ENCODE assay signal across 8 cellular contexts in genomic region chr19:913080-913748, GRCh38. TPM values are rescaled to one million over a fixed set of nuclear protein-coding genes. Genes with fewer than 3 reads are reported as not detected.
A peak's percentile ranks its signal among the peaks of the same experiment; 100 is the strongest.
DNase-seq lines count a peak whose midpoint lies in the region; ATAC-seq, FAIRE-seq and TF ChIP-seq lines count a peak whose summit lies in the region.

Gene R3HDM4, minus strand, starts transcription at chr19:913219. Its CDS starts 62 bp downstream, at chr19:913157.

- TF ChIP-seq CTCF in A673 (conservative IDR thresholded peaks at IDR 0.05; ENCODE audit: low read depth, low read length), result no peak
- TF ChIP-seq CTCF in LNCaP clone FGC (IDR thresholded peaks at IDR 0.05; ENCODE audit: control insufficient read depth, extremely low read depth, insufficient read depth), result no peak
- TF ChIP-seq CTCF in activated B cell treated with CpG ODN at 0.5 μM for 24 hours (IDR thresholded peaks at IDR 0.05), result no peak
- TF ChIP-seq CTCF in mammary epithelial cell (conservative IDR thresholded peaks at IDR 0.05 in 1 of 2, IDR thresholded peaks at IDR 0.05 in 1 of 2; ENCODE audit: extremely low read depth in 1 of 2, insufficient read depth in 1 of 2, low read depth in 1 of 2, low read length in 2 of 2), result no peak

- peak within 1 kb of the TSS; percentile 77 for H3K27ac ChIP-seq in A673 (ENCODE audit: low read depth, low read length, poor library complexity, severe bottlenecking)
- peak within 1 kb of the TSS; percentile 55 for H3K27ac ChIP-seq in mammary epithelial cell (ENCODE audit: insufficient read depth, low read depth, low read length)
- H3K27ac ChIP-seq in small intestine (ENCODE audit: low read depth in 1 of 2, low read length in 1 of 2), result peak within 1 kb of the TSS; percentile 93 to 96

- H3K4me3 ChIP-seq in A673 (ENCODE audit: low read depth, low read length, poor library complexity, severe bottlenecking) (peak within 1 kb of the TSS; percentile 89), LNCaP clone FGC (ENCODE audit: low read depth, low read length) (peak within 1 kb of the TSS; percentile 77), mammary epithelial cell (replicated peaks in 1 of 3; ENCODE audit: insufficient read depth in 1 of 3, low read depth in 2 of 3, low read length in 3 of 3) (peak within 1 kb of the TSS; percentile 69 to 94 (median 88)), small intestine (ENCODE audit: low read depth in 1 of 2, low read length in 2 of 2) (peak within 1 kb of the TSS; percentile 93 to 96)

- H3K4me1 Mint-ChIP-seq in activated B cell treated with CpG ODN at 0.5 μM for 24 hours, result peaks cover 36% of the 10 kb centered on the region

- H2AFZ ChIP-seq in mammary epithelial cell (ENCODE audit: low read depth, low read length), result peak within 1 kb of the TSS; percentile 97

- no peaks in the 10 kb centered on the region for H3K9me3 Mint-ChIP-seq in activated B cell treated with CpG ODN at 0.5 μM for 24 hours

- H3K79me2 ChIP-seq in mammary epithelial cell (ENCODE audit: insufficient read depth, low read length), result peaks cover 41% of the 10 kb centered on the region

- H3K9me3 ChIP-seq in A673 (ENCODE audit: low read depth, low read length, poor library complexity, severe bottlenecking), result no peaks in the 10 kb centered on the region
- no peaks in the 10 kb centered on the region for H3K9me3 ChIP-seq in mammary epithelial cell (replicated peaks; ENCODE audit: insufficient read depth, low read length)
- no peaks in the 10 kb centered on the region for H3K9me3 ChIP-seq in small intestine (ENCODE audit: control insufficient read depth, low read depth)

- 6% methylated on average over 6 of the region's 76 CpGs for WGBS in mammary epithelial cell (ENCODE audit: low coverage, missing lambda C conversion rate)
- 0 to 1% (median 1%) methylated on average over 52 to 76 of the region's 76 CpGs for WGBS in small intestine, 3 donors

- peak within 1 kb of the TSS; percentile 100 for H3K4me2 ChIP-seq in mammary epithelial cell (ENCODE audit: insufficient read depth, low read depth, low read length)

- BruUV-seq in A673 (replicated peaks; lab: Mats Ljungman, UMichigan), result no TSS peak
- BruUV-seq in mammary epithelial cell (replicated peaks; lab: Mats Ljungman, UMichigan), result no TSS peak

- H3K36me3 Mint-ChIP-seq in activated B cell treated with CpG ODN at 0.5 μM for 24 hours (ENCODE audit: low read depth), result peaks cover 13% of the 10 kb centered on the region

- FAIRE-seq in small intestine (lab: Jason Lieb, UNC), result no peak

- peak within 1 kb of the TSS; percentile 86 for H3K27ac Mint-ChIP-seq in activated B cell treated with CpG ODN at 0.5 μM for 24 hours

- intact Hi-C loops in A673 (cut with micrococcal nuclease; ENCODE audit: unreplicated experiment) (loop anchor here (10.0 kb wide), 1 partner anchor 248 kb away; the partner anchor contains the start of gene RNF126), activated B cell treated with CpG ODN at 0.5 μM for 24 hours (cut with micrococcal nuclease) (no loop called here), mammary epithelial cell (cut with micrococcal nuclease) (loop anchor here (1.0 kb wide), 1 partner anchor 56 kb away; no protein-coding TSS in a partner anchor)

- DNase-seq in A673 (ENCODE audit: low spot score) (peak; percentile 74), LNCaP clone FGC (ENCODE audit: low read depth) (no peak), activated B cell treated with CpG ODN at 0.5 μM for 24 hours (peak; percentile 85), mammary epithelial cell (peak; percentile 49), iPS-NIHi7 (ENCODE audit: extremely low spot score) (peak; percentile 85), small intestine (peak; percentile 68), retina (no peak)

- CTCF ChIA-PET in A673 (lab: Charles Lee), result no interaction called here
- CTCF ChIA-PET in activated B cell treated with CpG ODN at 0.5 μM for 24 hours (lab: Charles Lee), result interaction anchor here (2.4 kb wide), 1 partner anchor 49 kb away, joined by 7 read pairs; no protein-coding TSS in a partner anchor
- CTCF ChIA-PET in mammary epithelial cell (lab: Charles Lee; ENCODE audit: low non-redundant PET), result no interaction called here

- peak within 1 kb of the TSS; percentile 69 for H3K9ac ChIP-seq in mammary epithelial cell (ENCODE audit: insufficient read depth, low read length)

- dilution Hi-C loops in mammary epithelial cell (cut with HindIII; ENCODE audit: low sequenced_read_pairs), result no loop called here

- ATAC-seq in GM18907 (IDR thresholded peaks at IDR 0.05; ENCODE audit: unreplicated experiment) (peak; percentile 48), activated B cell treated with CpG ODN at 0.5 μM for 24 hours (ENCODE audit: low read depth) (peak; percentile 50)

- H4K20me1 ChIP-seq in mammary epithelial cell (ENCODE audit: insufficient read depth, low read length), result no peaks in the 10 kb centered on the region

- no peaks in the 10 kb centered on the region for H3K27me3 Mint-ChIP-seq in activated B cell treated with CpG ODN at 0.5 μM for 24 hours

- H3K27me3 ChIP-seq in A673 (replicated peaks; ENCODE audit: insufficient read depth, low read depth, low read length, poor library complexity) (peaks cover 13% of the 10 kb centered on the region), mammary epithelial cell (ENCODE audit: insufficient read depth, low read length) (peaks cover 12% of the 10 kb centered on the region), small intestine (ENCODE audit: control insufficient read depth in 2 of 2, insufficient read depth in 2 of 2, low read length in 2 of 2) (peaks cover 9 to 14% of the 10 kb centered on the region in 2 donors)

- in situ Hi-C loops in mammary epithelial cell (cut with MboI; ENCODE audit: low sequenced_read_pairs in 2 of 2), result no loop called here

- no peaks in the 10 kb centered on the region for H3K36me3 ChIP-seq in A673 (ENCODE audit: insufficient read depth, low read length, poor library complexity, severe bottlenecking)
- H3K36me3 ChIP-seq in mammary epithelial cell (ENCODE audit: insufficient read depth, low read length), result no peaks in the 10 kb centered on the region
- no peaks in the 10 kb centered on the region for H3K36me3 ChIP-seq in small intestine (ENCODE audit: control insufficient read depth in 2 of 2, insufficient read depth in 2 of 2, low read length in 2 of 2)

- H3K4me1 ChIP-seq in A673 (ENCODE audit: insufficient read depth, low read length, poor library complexity, severe bottlenecking) (peaks cover 13% of the 10 kb centered on the region), mammary epithelial cell (ENCODE audit: insufficient read depth, low read length) (peaks cover 29% of the 10 kb centered on the region), small intestine (ENCODE audit: control insufficient read depth in 2 of 2, insufficient read depth in 1 of 2, low read depth in 1 of 2, low read length in 1 of 2) (peaks cover 0 to 3% of the 10 kb centered on the region in 2 donors)

- POLR2A ChIA-PET in A673 (lab: Charles Lee; ENCODE audit: low non-redundant PET) (interaction anchor here (0.6 kb wide), 1 partner anchor 69 kb away, joined by 4 read pairs; no protein-coding TSS in a partner anchor), activated B cell treated with CpG ODN at 0.5 μM for 24 hours (lab: Charles Lee) (interaction anchor here (0.5 to 2.8 kb wide), 7 partner anchors 20 to 192 kb away, joined by 3 to 19 read pairs (median 7); partner anchors contain the start of genes MED16, RNU6-9 and WDR18)

- H3K4me3 Mint-ChIP-seq in activated B cell treated with CpG ODN at 0.5 μM for 24 hours, result peak within 1 kb of the TSS; percentile 89

RNA-seq across cellular contexts. Expression of gene R3HDM4, which starts in this region (rescaled TPM):
- 39.3 and 45.5 TPM in 2 replicates for total RNA-seq in A673 (2021)
- 174 and 189 TPM in 2 replicates for total RNA-seq in activated B cell treated with CpG ODN at 0.5 μM for 24 hours
- total RNA-seq in mammary epithelial cell, result 10 to 100 TPM; 39.3 to 53.1 TPM
- 40.1 TPM for polyA plus RNA-seq in mammary epithelial cell
- polyA minus RNA-seq in mammary epithelial cell, result 24.4 TPM
- 10 to 100 TPM; 29.5 to 52.7 (median 45.4) TPM for polyA plus RNA-seq in small intestine

Comparison
In these comparisons a context has a peak if more than half of its experiments do, and no peak if none do; other contexts are left out.
1. DNase-seq: peak in A673 (single experiment), activated B cell treated with CpG ODN at 0.5 μM for 24 hours (single experiment), mammary epithelial cell (single experiment), iPS-NIHi7 (single experiment) and small intestine (single experiment); none in LNCaP clone FGC (single experiment) and retina (single experiment).
2. Peak in every context shown above with its lines, with median percentiles within 50 percentile points of each other: H3K27ac ChIP-seq and H3K4me3 ChIP-seq.